ENCODE assay signal across 8 cellular contexts in the genomic region with DNA sequence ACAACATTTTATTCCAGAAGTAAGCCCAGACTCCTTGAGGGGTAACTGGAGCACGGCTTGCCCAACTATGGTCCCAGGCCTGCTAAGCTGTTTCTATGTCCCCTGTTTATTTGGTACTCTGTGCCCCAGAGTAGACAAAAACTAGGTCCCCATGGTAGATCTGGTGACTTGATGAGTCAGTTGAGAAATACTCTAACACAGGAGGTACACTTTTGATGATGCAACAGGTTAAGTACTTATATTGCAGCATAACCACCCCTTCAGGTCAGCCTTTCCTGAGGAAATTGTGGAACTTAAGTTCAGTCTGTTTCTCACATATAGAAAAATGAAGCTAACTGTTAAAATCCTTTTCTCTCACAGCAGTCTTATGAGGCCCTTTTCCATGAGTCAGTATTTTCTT. TPM values are rescaled to one million over a fixed set of nuclear protein-coding genes. Genes with fewer than 3 reads are reported as not detected.
DNase-seq lines count a peak whose midpoint lies in the region; ATAC-seq and TF ChIP-seq lines count a peak whose summit lies in the region.

No MANE protein-coding gene starts in this region.

- H3K9me2 ChIP-seq in GM23338 (ENCODE audit: insufficient read depth) = no peaks in the 10 kb centered on the region
- H3K9me2 ChIP-seq in SK-N-SH = no peaks in the 10 kb centered on the region

- H3K27me3 Mint-ChIP-seq in GM23338 (ENCODE audit: insufficient read depth, low read depth, poor library complexity) = no peaks in the 10 kb centered on the region

- H3K9ac ChIP-seq in SK-N-SH (peak overlapping the region; percentile 70), skeletal muscle tissue (ENCODE audit: low read depth in 1 of 3, low read length in 3 of 3) (no peak overlapping the region)

- no peaks in the 10 kb centered on the region for H3K27me3 ChIP-seq in GM23338 (ENCODE audit: insufficient read depth)
- no peaks in the 10 kb centered on the region for H3K27me3 ChIP-seq in SK-N-SH (ENCODE audit: insufficient read depth)
- H3K27me3 ChIP-seq in esophagus squamous epithelium = no peaks in the 10 kb centered on the region
- H3K27me3 ChIP-seq in skeletal muscle tissue (ENCODE audit: control insufficient read depth in 3 of 3, insufficient read depth in 3 of 3, low read length in 3 of 3) = no peaks in the 10 kb centered on the region
- no peaks in the 10 kb centered on the region for H3K27me3 ChIP-seq in WERI-Rb-1 (ENCODE audit: insufficient read depth, low read depth, severe bottlenecking)

- H3K79me2 ChIP-seq in GM23338 (replicated peaks; ENCODE audit: insufficient read depth) = no peaks in the 10 kb centered on the region
- H3K79me2 ChIP-seq in SK-N-SH (ENCODE audit: insufficient read depth) = peaks cover 11% of the 10 kb centered on the region; the same call in 1 of the 2 replicates

- H3K4me1 Mint-ChIP-seq in GM23338 = no peaks in the 10 kb centered on the region

- H2AFZ ChIP-seq in GM23338 (no peak overlapping the region), SK-N-SH (ENCODE audit: low read depth) (no peak overlapping the region)

- DNase-seq in GM23338 (ENCODE audit: low spot score) (no peak), SK-N-SH (no peak), esophagus squamous epithelium (lab: John Stamatoyannopoulos, UW) (no peak), cerebellar nuclear complex (lab: John Stamatoyannopoulos, UW) (no peak), NCI-H1417 treated with DMSO at 0.1 percent for 48 hours (lab: John Stamatoyannopoulos, UW) (no peak), HUDEP-2 (lab: John Stamatoyannopoulos, UW; ENCODE audit: unreplicated experiment in 76 of 76) (no peak), WERI-Rb-1 (no peak)

- ATAC-seq in GM23338 = no peak

- H3K4me1 ChIP-seq in GM23338 (ENCODE audit: insufficient read depth) (no peaks in the 10 kb centered on the region), SK-N-SH (ENCODE audit: control insufficient read depth in 1 of 2, insufficient read depth in 2 of 2, low read depth in 1 of 2, low read length in 1 of 2) (peaks cover 0 to 44% of the 10 kb centered on the region in 2 experiments; a peak in 2 of 4 replicates), esophagus squamous epithelium (peaks cover 8 to 60% (median 29%) of the 10 kb centered on the region in 3 donors), skeletal muscle tissue (ENCODE audit: control insufficient read depth in 3 of 3, insufficient read depth in 3 of 3, low read length in 3 of 3) (peaks cover 3 to 20% (median 9%) of the 10 kb centered on the region in 3 donors)

- intact Hi-C loops in esophagus squamous epithelium (cut with DNase I) = no loop called here

- no peak overlapping the region for H3K4me2 ChIP-seq in GM23338
- peak overlapping the region; percentile 51; the same call in 1 of the 2 replicates for H3K4me2 ChIP-seq in SK-N-SH

- no peaks in the 10 kb centered on the region for H3K9me3 Mint-ChIP-seq in GM23338

- H3K36me3 ChIP-seq in GM23338 (ENCODE audit: insufficient read depth) (peaks cover 17% of the 10 kb centered on the region), SK-N-SH (replicated peaks in 1 of 2; ENCODE audit: control insufficient read depth in 1 of 2, insufficient read depth in 2 of 2, low read length in 1 of 2) (peaks cover 58 to 70% of the 10 kb centered on the region in 2 experiments), esophagus squamous epithelium (peaks cover 3 to 99% (median 19%) of the 10 kb centered on the region in 3 donors), skeletal muscle tissue (ENCODE audit: control insufficient read depth in 3 of 3, insufficient read depth in 3 of 3, low read length in 3 of 3) (peaks cover 24 to 66% (median 63%) of the 10 kb centered on the region in 3 donors), WERI-Rb-1 (peaks cover 41% of the 10 kb centered on the region)

- no peak overlapping the region for H3K4me3 ChIP-seq in GM23338
- H3K4me3 ChIP-seq in SK-N-SH (ENCODE audit: low read depth in 2 of 2, low read length in 1 of 2) = no peak overlapping the region
- H3K4me3 ChIP-seq in esophagus squamous epithelium = no peak overlapping the region
- no peak overlapping the region for H3K4me3 ChIP-seq in skeletal muscle tissue (ENCODE audit: low read length in 3 of 3)
- H3K4me3 ChIP-seq in WERI-Rb-1 (ENCODE audit: low read depth, low read length) = no peak overlapping the region

- peaks cover 27% of the 10 kb centered on the region for H3K36me3 Mint-ChIP-seq in GM23338 (ENCODE audit: low read depth)

- H3K27ac Mint-ChIP-seq in GM23338 = peak overlapping the region; percentile 73; the same call in 1 of the 2 replicates

- TF ChIP-seq CTCF in GM23338 (conservative IDR thresholded peaks at IDR 0.05; ENCODE audit: low read depth in 2 of 2) = no peak
- no peak for TF ChIP-seq CTCF in SK-N-SH (IDR thresholded peaks at IDR 0.05)
- TF ChIP-seq CTCF in esophagus squamous epithelium (IDR thresholded peaks at IDR 0.05) = no peak
- no peak for TF ChIP-seq CTCF in WERI-Rb-1 (IDR thresholded peaks at IDR 0.05; ENCODE audit: low read depth, low read length)

- no peak for TF ChIP-seq RAD21 in SK-N-SH (IDR thresholded peaks at IDR 0.05; ENCODE audit: low read length)

- POLR2A ChIA-PET in SK-N-SH (lab: Yijun Ruan, JAX) = no interaction called here

- no peak overlapping the region for H3K4me3 Mint-ChIP-seq in GM23338

- CTCF ChIA-PET in SK-N-SH (lab: Yijun Ruan, JAX) = interaction anchor here (1.0 to 4.2 kb wide), 2 partner anchors 115 to 184 kb away, joined by 3 to 17 read pairs; a partner anchor contains a TSS

- H4K20me1 ChIP-seq in GM23338 (replicated peaks; ENCODE audit: insufficient read depth) (no peaks in the 10 kb centered on the region; the same call in 1 of the 2 replicates), SK-N-SH (ENCODE audit: insufficient read depth) (no peaks in the 10 kb centered on the region)

- TF ChIP-seq POLR2A in esophagus squamous epithelium (IDR thresholded peaks at IDR 0.05) = no peak

- 100% methylated on average over 1 of the region's 1 CpG for WGBS in SK-N-SH (ENCODE audit: low lambda C conversion rate)
- WGBS in esophagus squamous epithelium, 2 donors = 90 to 100% methylated on average over 1 of the region's 1 CpG

- H3K27ac ChIP-seq in GM23338 (ENCODE audit: low read depth) (no peak overlapping the region), SK-N-SH (ENCODE audit: low read depth in 2 of 2, low read length in 1 of 2) (peak overlapping the region in 1 of 2 experiments; percentile 100; a peak in 3 of 4 replicates), esophagus squamous epithelium (peak overlapping the region; percentile 39 to 83 (median 82)), skeletal muscle tissue (ENCODE audit: low read depth, low read length) (peak overlapping the region; percentile 48), WERI-Rb-1 (no peak overlapping the region)

- no peaks in the 10 kb centered on the region for H3F3A ChIP-seq in GM23338 (replicated peaks; ENCODE audit: low read depth)
- H3F3A ChIP-seq in SK-N-SH (replicated peaks; ENCODE audit: insufficient read depth) = peaks cover 61% of the 10 kb centered on the region

- H3K9me3 ChIP-seq in SK-N-SH (no peaks in the 10 kb centered on the region), esophagus squamous epithelium (no peaks in the 10 kb centered on the region), skeletal muscle tissue (ENCODE audit: control insufficient read depth in 3 of 3, low read length in 3 of 3) (no peaks in the 10 kb centered on the region), WERI-Rb-1 (ENCODE audit: severe bottlenecking) (no peaks in the 10 kb centered on the region)

- TF ChIP-seq EP300 in SK-N-SH (IDR thresholded peaks at IDR 0.05; ENCODE audit: borderline replicate concordance in 1 of 2, low read depth in 1 of 2, low read length in 1 of 2) = no peak

TF ChIP-seq in SK-N-SH, 30 proteins besides CTCF, POLR2A, EP300 and RAD21:
- TF ChIP-seq, protein P1, sequence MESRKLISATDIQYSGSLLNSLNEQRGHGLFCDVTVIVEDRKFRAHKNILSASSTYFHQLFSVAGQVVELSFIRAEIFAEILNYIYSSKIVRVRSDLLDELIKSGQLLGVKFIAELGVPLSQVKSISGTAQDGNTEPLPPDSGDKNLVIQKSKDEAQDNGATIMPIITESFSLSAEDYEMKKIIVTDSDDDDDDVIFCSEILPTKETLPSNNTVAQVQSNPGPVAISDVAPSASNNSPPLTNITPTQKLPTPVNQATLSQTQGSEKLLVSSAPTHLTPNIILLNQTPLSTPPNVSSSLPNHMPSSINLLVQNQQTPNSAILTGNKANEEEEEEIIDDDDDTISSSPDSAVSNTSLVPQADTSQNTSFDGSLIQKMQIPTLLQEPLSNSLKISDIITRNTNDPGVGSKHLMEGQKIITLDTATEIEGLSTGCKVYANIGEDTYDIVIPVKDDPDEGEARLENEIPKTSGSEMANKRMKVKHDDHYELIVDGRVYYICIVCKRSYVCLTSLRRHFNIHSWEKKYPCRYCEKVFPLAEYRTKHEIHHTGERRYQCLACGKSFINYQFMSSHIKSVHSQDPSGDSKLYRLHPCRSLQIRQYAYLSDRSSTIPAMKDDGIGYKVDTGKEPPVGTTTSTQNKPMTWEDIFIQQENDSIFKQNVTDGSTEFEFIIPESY (IDR thresholded peaks at IDR 0.05; ENCODE audit: borderline replicate concordance, low read depth) = no peak
- TF ChIP-seq, protein P2, sequence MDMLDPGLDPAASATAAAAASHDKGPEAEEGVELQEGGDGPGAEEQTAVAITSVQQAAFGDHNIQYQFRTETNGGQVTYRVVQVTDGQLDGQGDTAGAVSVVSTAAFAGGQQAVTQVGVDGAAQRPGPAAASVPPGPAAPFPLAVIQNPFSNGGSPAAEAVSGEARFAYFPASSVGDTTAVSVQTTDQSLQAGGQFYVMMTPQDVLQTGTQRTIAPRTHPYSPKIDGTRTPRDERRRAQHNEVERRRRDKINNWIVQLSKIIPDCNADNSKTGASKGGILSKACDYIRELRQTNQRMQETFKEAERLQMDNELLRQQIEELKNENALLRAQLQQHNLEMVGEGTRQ (IDR thresholded peaks at IDR 0.05; ENCODE audit: borderline replicate concordance, low read depth, low read length) = no peak

RNA-seq across cellular contexts. Expression of a gene that starts 19.6 kb away (rescaled TPM):
- 10.2 TPM in 2 replicates for total RNA-seq in GM23338 (2014; rRNA removed; shearing (Covaris generic))
- 3.5 and 3.7 TPM in 2 replicates for polyA plus RNA-seq in GM23338 (2016; fragmentation: Nextera tagmentation; extraction: Ambion mirVana)
- polyA plus RNA-seq in SK-N-SH (2012; rRNA removed) = 4.9 and 5.7 TPM in 2 replicates
- polyA plus RNA-seq in SK-N-SH (2012; cell fraction: cytosol; rRNA removed) = 5.4 and 5.6 TPM in 2 replicates
- 12.4 and 16.5 TPM in 2 replicates for polyA plus RNA-seq in SK-N-SH (2012; cell fraction: nucleus; rRNA removed)
- 10 to 100 TPM in 3 of 4 donors, 1 to 10 TPM in 1; 7.9 to 13.0 (median 11.6) TPM for total RNA-seq in esophagus squamous epithelium
- 3.1 TPM for total RNA-seq in skeletal muscle tissue

RNA-seq across cellular contexts. Expression of a gene that starts 26.6 kb away (rescaled TPM):
- 25.4 and 33.0 TPM in 2 replicates for total RNA-seq in GM23338 (2014; rRNA removed; shearing (Covaris generic))
- polyA plus RNA-seq in GM23338 (2016; fragmentation: Nextera tagmentation; extraction: Ambion mirVana) (18.1 and 18.6 TPM in 2 replicates), SK-N-SH (2012; rRNA removed) (105 and 173 TPM in 2 replicates)
- 101 and 124 TPM in 2 replicates for polyA plus RNA-seq in SK-N-SH (2012; cell fraction: cytosol; rRNA removed)
- 71.6 and 109 TPM in 2 replicates for polyA plus RNA-seq in SK-N-SH (2012; cell fraction: nucleus; rRNA removed)
- total RNA-seq in esophagus squamous epithelium (10 to 100 TPM; 41.7 to 83.9 (median 59.4) TPM), skeletal muscle tissue (44.9 TPM)

Comparison
In these comparisons a context has a peak if more than half of its experiments do, and no peak if none do; other contexts are left out.
1. H3K27ac ChIP-seq: peak in esophagus squamous epithelium (4 of 4) and skeletal muscle tissue (single experiment); none in GM23338 (single experiment) and WERI-Rb-1 (single experiment).